Comparison of ENCODE assay signal across 19 cellular contexts in the genomic region with DNA sequence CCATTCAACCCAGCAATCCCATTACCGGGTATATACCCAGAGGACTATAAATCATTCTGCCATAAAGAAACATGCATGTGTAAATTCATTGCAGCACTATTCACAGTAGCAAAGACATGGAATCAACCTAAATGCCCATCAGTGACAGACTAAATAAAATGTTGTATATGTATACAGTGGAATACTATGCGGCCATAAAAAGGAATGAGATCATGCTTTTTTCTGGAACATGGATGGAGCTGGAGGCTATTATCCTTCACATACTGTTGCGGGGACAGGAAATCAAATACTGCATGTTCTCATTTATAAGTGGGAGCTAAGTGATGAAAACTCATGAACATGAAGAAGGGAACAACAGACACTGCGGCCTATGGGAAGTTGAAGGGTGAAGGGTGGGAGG.
DNase-seq lines count a peak whose midpoint lies in the region; ATAC-seq, FAIRE-seq and TF ChIP-seq lines count a peak whose summit lies in the region.
"Had no signal": no experiment of that assay in that cellular context is flagged by ENCODE, and none has a peak within 500 bp of the region (broad histone marks: within the 10 kb centered on the region; RNA-seq: fewer than 3 reads in every experiment).

No MANE protein-coding gene starts in this region.

- TF ChIP-seq CTCF in A549 (IDR thresholded peaks at IDR 0.05) (no peak), HEK293 (tag by site-specific recombination; IDR thresholded peaks at IDR 0.05) (no peak), H1 (IDR thresholded peaks at IDR 0.05; ENCODE audit: control extremely low read depth in 1 of 3, insufficient read depth in 1 of 3, low read depth in 1 of 3, low read length in 3 of 3) (no peak)

- no peak overlapping the region for H3K23ac ChIP-seq in H1 (ENCODE audit: insufficient read length)

- H3K4me1 ChIP-seq in A549 (peaks cover 46% of the 10 kb centered on the region), HEK293 (ENCODE audit: control insufficient read depth, insufficient read depth, low read length) (no peaks in the 10 kb centered on the region), H1 (replicated peaks in 1 of 4; ENCODE audit: control insufficient read depth in 3 of 4, insufficient read depth in 4 of 4, low read length in 3 of 4) (no peaks in the 10 kb centered on the region)

- H3K18ac ChIP-seq in H1 (ENCODE audit: extremely low read depth, low read length) = no peak overlapping the region

- H3K79me1 ChIP-seq in H1 (ENCODE audit: low read depth, low read length) = no peaks in the 10 kb centered on the region

- no peak overlapping the region for H2BK120ac ChIP-seq in H1 (replicated peaks; ENCODE audit: low read depth, low read length)

- FAIRE-seq in A549 (lab: Jason Lieb, UNC) = no peak
- FAIRE-seq in H1 (lab: Jason Lieb, UNC) = no peak
- FAIRE-seq: A204.1, D721Med, G401.6, GM12891 had no signal

- H3K23me2 ChIP-seq in H1 (ENCODE audit: low read depth, low read length) = no peaks in the 10 kb centered on the region

- no peaks in the 10 kb centered on the region for H3K79me2 ChIP-seq in H1 (ENCODE audit: control insufficient read depth in 1 of 2, insufficient read depth in 2 of 2, low read length in 2 of 2)

- H3K4me3 ChIP-seq in A549 (no peak overlapping the region), HEK293 (ENCODE audit: low read depth, low read length) (no peak overlapping the region), H1 (ENCODE audit: extremely low read depth in 1 of 4, insufficient read depth in 2 of 4, low read depth in 3 of 4, low read length in 4 of 4) (no peak overlapping the region)
- H3K4me3 ChIP-seq: BLaER1 treated with 17β-estradiol and CSF1 and Interleukin-3, amounts not matched to agents 10 nM and 100 nM had no signal

- H3K36me3 ChIP-seq in HEK293 (ENCODE audit: control insufficient read depth in 2 of 2, insufficient read depth in 1 of 2, low read length in 2 of 2) = no peaks in the 10 kb centered on the region; a peak in 1 of 3 replicates
- H3K36me3 ChIP-seq in H1 (ENCODE audit: control insufficient read depth in 2 of 4, insufficient read depth in 4 of 4, low read length in 3 of 4) = no peaks in the 10 kb centered on the region

- no peaks in the 10 kb centered on the region for H4K20me1 ChIP-seq in H1 (replicated peaks in 1 of 2; ENCODE audit: control insufficient read depth in 1 of 2, insufficient read depth in 2 of 2, low read length in 2 of 2)
- H4K20me1 ChIP-seq: BLaER1 treated with 17β-estradiol and CSF1 and Interleukin-3, amounts not matched to agents 10 nM and 100 nM had no signal

- no peaks in the 10 kb centered on the region for H3K27me3 ChIP-seq in H1 (replicated peaks in 1 of 4; ENCODE audit: control insufficient read depth in 3 of 4, extremely low read depth in 1 of 4, insufficient read depth in 3 of 4, low read length in 3 of 4)
- H3K27me3 ChIP-seq: BLaER1 treated with 17β-estradiol and CSF1 and Interleukin-3, amounts not matched to agents 10 nM and 100 nM had no signal

- H4K8ac ChIP-seq in H1 (ENCODE audit: extremely low read depth, insufficient read depth, low read length) = no peak overlapping the region

- 71% methylated on average over 4 of the region's 4 CpGs for WGBS in A549 (ENCODE audit: missing lambda C conversion rate)
- 72% methylated on average over 4 of the region's 4 CpGs; no CpG with 5 or more reads in 1 of the 2 experiments for WGBS in H1 (ENCODE audit: extremely low coverage in 1 of 2, insufficient coverage in 1 of 2, insufficient read length in 1 of 2, insufficient replicate concordance in 2 of 2, low coverage in 1 of 2, low lambda C conversion rate in 2 of 2, missing lambda C conversion rate in 1 of 2), 2 experiments

- H2BK20ac ChIP-seq in H1 (ENCODE audit: low read length) = no peak overlapping the region

- H4K5ac ChIP-seq in H1 (ENCODE audit: insufficient read length, low read depth, low read length) = no peak overlapping the region

- H4K91ac ChIP-seq in H1 (replicated peaks; ENCODE audit: insufficient read length, low read length) = no peak overlapping the region

- TF ChIP-seq POLR2A in A549 (IDR thresholded peaks at IDR 0.05; ENCODE audit: low read length) = no peak
- TF ChIP-seq POLR2A in H1 (IDR thresholded peaks at IDR 0.05; ENCODE audit: control extremely low read depth in 1 of 2, low read depth in 2 of 2, low read length in 2 of 2) = no peak

- H2AK5ac ChIP-seq in H1 (ENCODE audit: low read depth, low read length) = no peak overlapping the region

- TF ChIP-seq EP300 in A549 (IDR thresholded peaks at IDR 0.05) = no peak
- TF ChIP-seq EP300 in H1 (IDR thresholded peaks at IDR 0.05; ENCODE audit: borderline replicate concordance in 1 of 2, low read depth in 2 of 2, low read length in 2 of 2) = no peak

- TF ChIP-seq RAD21 in A549 (conservative IDR thresholded peaks at IDR 0.05 in 1 of 2, IDR thresholded peaks at IDR 0.05 in 1 of 2) (no peak), H1 (IDR thresholded peaks at IDR 0.05 in 1 of 2, conservative IDR thresholded peaks at IDR 0.05 in 1 of 2; ENCODE audit: low read depth in 2 of 2, low read length in 2 of 2) (no peak)

- no peak overlapping the region for H3K9ac ChIP-seq in H1 (replicated peaks in 1 of 4; ENCODE audit: extremely low read depth in 1 of 4, low read depth in 3 of 4, low read length in 3 of 4)
- H3K9ac ChIP-seq: BLaER1 treated with 17β-estradiol and CSF1 and Interleukin-3, amounts not matched to agents 10 nM and 100 nM had no signal

- ATAC-seq in A549 (no peak), GM18511 (IDR thresholded peaks at IDR 0.05; ENCODE audit: unreplicated experiment) (no peak), GM19324 (IDR thresholded peaks at IDR 0.05; ENCODE audit: low FRiP score, unreplicated experiment) (no peak)
- ATAC-seq: CD8-positive, alpha-beta T cell had no signal

- CTCF ChIA-PET in A549 (lab: Yijun Ruan, JAX) (interaction anchor here (0.6 to 12.8 kb wide), 3 partner anchors 10 to 313 kb away, joined by 3 to 318 read pairs (median 4); no protein-coding TSS in a partner anchor), HEK293 (lab: Yijun Ruan, JAX) (interaction anchor here (1.1 kb wide), 1 partner anchor 314 kb away, joined by 10 read pairs; no protein-coding TSS in a partner anchor), H1 (lab: Charles Lee; ENCODE audit: partially characterized antibody) (interaction anchor here (9.6 kb wide), 1 partner anchor 315 kb away, joined by 134 read pairs; no protein-coding TSS in a partner anchor)

- no peak overlapping the region for H2BK12ac ChIP-seq in H1 (ENCODE audit: low read depth, low read length)

- H3K4ac ChIP-seq in H1 (replicated peaks; ENCODE audit: insufficient read length, low read depth, low read length) = no peak overlapping the region

- DNase-seq in A549 (ENCODE audit: low read depth in 1 of 2, low spot score in 1 of 2) (no peak), H1 (ENCODE audit: low read depth in 1 of 2, low spot score in 2 of 2) (no peak)
- DNase-seq: 8988T; AML-193; Caco-2; Calu3; CD4-positive, alpha-beta T cell; CD8-positive, alpha-beta T cell; DMS79 treated with DMSO at 0.1 percent for 48 hours; GF-D8 had no signal

- H3K4me2 ChIP-seq in A549 = no peak overlapping the region
- H3K4me2 ChIP-seq in H1 (ENCODE audit: insufficient read depth in 1 of 2, low read depth in 2 of 2, low read length in 2 of 2) = no peak overlapping the region
- H3K4me2 ChIP-seq: BLaER1 treated with 17β-estradiol and CSF1 and Interleukin-3, amounts not matched to agents 10 nM and 100 nM had no signal

- H2BK15ac ChIP-seq in H1 (ENCODE audit: low read length) = no peak overlapping the region

- no peak overlapping the region for H3K56ac ChIP-seq in H1 (replicated peaks; ENCODE audit: insufficient read length, low read depth, low read length)

- no peak overlapping the region for H2AFZ ChIP-seq in H1 (ENCODE audit: low read length)

- peaks cover 10% of the 10 kb centered on the region; the same call in 2 of the 3 replicates for H3K9me3 ChIP-seq in A549
- no peaks in the 10 kb centered on the region for H3K9me3 ChIP-seq in HEK293 (ENCODE audit: control insufficient read depth, insufficient read depth, low read depth, low read length)
- 0 out of 4 replicates have a peak, but pooled peaks cover 0 to 3% of the 10 kb centered on the region in 2 experiments for H3K9me3 ChIP-seq in H1 (ENCODE audit: insufficient read depth in 2 of 2, low read depth in 1 of 2, low read length in 1 of 2)

- no peak overlapping the region for H3K27ac ChIP-seq in A549
- H3K27ac ChIP-seq in HEK293 (ENCODE audit: extremely low read depth, low read depth, low read length) = no peak overlapping the region
- no peak overlapping the region for H3K27ac ChIP-seq in H1 (ENCODE audit: low read depth, low read length)
- H3K27ac ChIP-seq: BLaER1 treated with 17β-estradiol and CSF1 and Interleukin-3, amounts not matched to agents 10 nM and 100 nM; C4-2B had no signal

- no peak overlapping the region for H2BK5ac ChIP-seq in H1 (ENCODE audit: low read depth, low read length)

- POLR2A ChIA-PET in A549 (lab: Yijun Ruan, JAX) (no interaction called here), HEK293 (lab: Yijun Ruan, JAX) (no interaction called here), H1 (lab: Charles Lee; ENCODE audit: partially characterized antibody) (no interaction called here)

- no peak overlapping the region for H3K14ac ChIP-seq in H1 (ENCODE audit: insufficient read length)

TF ChIP-seq in A549, 52 proteins besides CTCF, POLR2A, EP300 and RAD21:
- no peak for TF ChIP-seq HDAC2 (IDR thresholded peaks at IDR 0.05)
- TF ChIP-seq KDM1A (IDR thresholded peaks at IDR 0.05; ENCODE audit: low read depth) = peak; percentile 89; the same call in 1 of the 2 replicates

TF ChIP-seq in HEK293, 187 proteins besides CTCF, POLR2A, EP300 and RAD21 (continues in another document):
- TF ChIP-seq, protein P1, sequence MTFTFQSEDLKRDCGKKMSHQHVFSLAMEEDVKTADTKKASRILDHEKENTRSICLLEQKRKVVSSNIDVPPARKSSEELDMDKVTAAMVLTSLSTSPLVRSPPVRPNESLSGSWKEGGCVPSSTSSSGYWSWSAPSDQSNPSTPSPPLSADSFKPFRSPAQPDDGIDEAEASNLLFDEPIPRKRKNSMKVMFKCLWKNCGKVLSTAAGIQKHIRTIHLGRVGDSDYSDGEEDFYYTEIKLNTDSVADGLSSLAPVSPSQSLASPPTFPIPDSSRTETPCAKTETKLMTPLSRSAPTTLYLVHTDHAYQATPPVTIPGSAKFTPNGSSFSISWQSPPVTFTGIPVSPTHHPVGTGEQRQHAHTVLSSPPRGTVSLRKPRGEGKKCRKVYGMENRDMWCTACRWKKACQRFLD (tag by site-specific recombination; IDR thresholded peaks at IDR 0.05) = no peak
- no peak for TF ChIP-seq ZNF221 (tag by site-specific recombination; IDR thresholded peaks at IDR 0.05; ENCODE audit: borderline replicate concordance)
